ENCODE assay signal across 9 cellular contexts in the genomic region with DNA sequence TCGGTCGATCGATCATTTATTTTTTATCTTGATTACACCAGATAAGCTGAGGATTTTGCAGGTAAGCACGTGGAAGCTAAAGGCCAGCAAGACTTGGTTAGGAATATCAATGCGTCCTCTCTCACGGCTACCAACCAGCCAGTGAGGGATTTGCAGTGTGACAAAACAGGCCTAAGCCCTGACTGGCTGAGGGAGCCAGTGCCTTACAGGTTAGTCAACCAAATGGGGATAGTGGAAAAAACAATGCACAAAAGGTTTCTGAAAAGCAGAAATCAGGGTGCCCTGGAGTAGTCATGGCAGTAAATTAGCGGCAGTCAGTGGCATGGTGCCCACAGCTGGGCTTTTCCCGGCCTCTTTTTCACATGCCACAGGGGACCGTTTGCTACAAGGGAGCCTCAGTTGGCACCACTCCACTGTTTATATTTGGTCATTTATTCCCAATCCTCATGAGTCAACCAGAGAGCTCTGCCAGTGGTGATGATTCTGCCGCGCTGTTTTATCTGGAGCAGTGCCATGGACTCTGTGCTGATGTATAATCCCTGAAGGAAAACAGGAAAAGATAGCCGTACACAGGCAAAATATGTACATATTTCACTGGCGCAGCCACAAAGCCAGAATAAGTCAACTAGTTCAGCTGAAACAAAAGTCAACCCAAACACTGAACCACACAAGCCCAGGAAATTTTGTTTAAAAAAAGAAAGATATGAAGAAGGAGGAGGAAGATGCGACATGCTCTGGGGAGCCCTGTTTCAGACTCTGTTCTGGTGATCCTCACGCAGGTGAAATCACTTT.
DNase-seq lines count a peak whose midpoint lies in the region; ATAC-seq and TF ChIP-seq lines count a peak whose summit lies in the region.
"Had no signal": no experiment of that assay in that cellular context is flagged by ENCODE, and none has a peak within 500 bp of the region (broad histone marks: within the 10 kb centered on the region; RNA-seq: fewer than 3 reads in every experiment).

No MANE protein-coding gene starts in this region.

- peaks cover 13% of the 10 kb centered on the region for H3K4me1 ChIP-seq in A673 (ENCODE audit: insufficient read depth, low read length, poor library complexity, severe bottlenecking)

- intact Hi-C loops in A673 (cut with micrococcal nuclease; ENCODE audit: unreplicated experiment), result no loop called here
- intact Hi-C loops in CD4-positive, alpha-beta T cell (cut with DNase I, micrococcal nuclease), result loop anchor here in 1 of 2 experiments (10.0 kb wide), 1 partner anchor 128 kb away; no protein-coding TSS in a partner anchor

- peaks cover 0 to 14% (median 4%) of the 10 kb centered on the region in 5 experiments for H3K9me3 Mint-ChIP-seq in brain
- no peaks in the 10 kb centered on the region for H3K9me3 Mint-ChIP-seq in CD4-positive, alpha-beta T cell
- H3K9me3 Mint-ChIP-seq: activated B cell treated with CpG ODN at 0.5 μM for 24 hours had no signal

- peak overlapping the region; percentile 47 to 85 (median 69) for H3K27ac Mint-ChIP-seq in brain
- no peak overlapping the region for H3K27ac Mint-ChIP-seq in CD4-positive, alpha-beta T cell
- H3K27ac Mint-ChIP-seq: activated B cell treated with CpG ODN at 0.5 μM for 24 hours had no signal

- no peak overlapping the region for H3K27ac ChIP-seq in A673 (ENCODE audit: low read depth, low read length, poor library complexity, severe bottlenecking)
- H3K27ac ChIP-seq in substantia nigra (ENCODE audit: low read depth, low read length, poor library complexity, severe bottlenecking), result peak overlapping the region; percentile 54
- H3K27ac ChIP-seq in CD4-positive, alpha-beta T cell (ENCODE audit: low read depth, low read length), result no peak overlapping the region

- no peak overlapping the region for H3K4me3 ChIP-seq in A673 (ENCODE audit: low read depth, low read length, poor library complexity, severe bottlenecking)
- H3K4me3 ChIP-seq in kidney epithelial cell (ENCODE audit: low read depth, low read length), result no peak overlapping the region

- peaks cover 9% of the 10 kb centered on the region for H3K27me3 Mint-ChIP-seq in brain
- H3K27me3 Mint-ChIP-seq in CD4-positive, alpha-beta T cell, result no peaks in the 10 kb centered on the region

- no TSS peak for BruUV-seq in A673 (replicated peaks; lab: Mats Ljungman, UMichigan)

- no peak for ATAC-seq in CD4-positive, alpha-beta T cell (ENCODE audit: poor library complexity)
- ATAC-seq in GM19328 (IDR thresholded peaks at IDR 0.05; ENCODE audit: unreplicated experiment) (no peak), GM19397 (IDR thresholded peaks at IDR 0.05; ENCODE audit: unreplicated experiment) (no peak)

- CTCF ChIA-PET in A673 (lab: Charles Lee), result no interaction called here
- CTCF ChIA-PET in CD4-positive, alpha-beta T cell (lab: Charles Lee), result no interaction called here

- H3K9me3 ChIP-seq in A673 (ENCODE audit: low read depth, low read length, poor library complexity, severe bottlenecking), result no peaks in the 10 kb centered on the region
- H3K9me3 ChIP-seq in CD4-positive, alpha-beta T cell (ENCODE audit: control insufficient read depth, low read length), result no peaks in the 10 kb centered on the region

- no peaks in the 10 kb centered on the region for H3K36me3 Mint-ChIP-seq in brain
- H3K36me3 Mint-ChIP-seq in CD4-positive, alpha-beta T cell (ENCODE audit: low read depth), result no peaks in the 10 kb centered on the region

- H3K4me1 Mint-ChIP-seq in brain, result peaks cover 52% of the 10 kb centered on the region
- no peaks in the 10 kb centered on the region for H3K4me1 Mint-ChIP-seq in CD4-positive, alpha-beta T cell (ENCODE audit: low read depth)

- H3K27me3 ChIP-seq in A673 (replicated peaks; ENCODE audit: insufficient read depth, low read depth, low read length, poor library complexity) (no peaks in the 10 kb centered on the region), kidney epithelial cell (ENCODE audit: control insufficient read depth, insufficient read depth, low read length) (peaks cover 12% of the 10 kb centered on the region)
- no peaks in the 10 kb centered on the region for H3K27me3 ChIP-seq in CD4-positive, alpha-beta T cell (ENCODE audit: control insufficient read depth, insufficient read depth, low read length)

- TF ChIP-seq CTCF in A673 (conservative IDR thresholded peaks at IDR 0.05; ENCODE audit: low read depth, low read length), result no peak
- no peak for TF ChIP-seq CTCF in brain (conservative IDR thresholded peaks at IDR 0.05)
- no peak for TF ChIP-seq CTCF in kidney epithelial cell (IDR thresholded peaks at IDR 0.05; ENCODE audit: insufficient read depth, low read length, poor library complexity, severe bottlenecking)
- TF ChIP-seq CTCF in CD4-positive, alpha-beta T cell (IDR thresholded peaks at IDR 0.05), result no peak

- POLR2A ChIA-PET in A673 (lab: Charles Lee; ENCODE audit: low non-redundant PET), result no interaction called here
- POLR2A ChIA-PET in CD4-positive, alpha-beta T cell (lab: Charles Lee), result no interaction called here

- no peaks in the 10 kb centered on the region for H3K36me3 ChIP-seq in A673 (ENCODE audit: insufficient read depth, low read length, poor library complexity, severe bottlenecking)
- no peaks in the 10 kb centered on the region for H3K36me3 ChIP-seq in kidney epithelial cell (ENCODE audit: control insufficient read depth, insufficient read depth, low read length)

- H3K4me3 Mint-ChIP-seq in brain, result peak overlapping the region in 3 of 5 experiments; percentile 56 to 65 (median 61)
- H3K4me3 Mint-ChIP-seq in CD4-positive, alpha-beta T cell, result no peak overlapping the region
- H3K4me3 Mint-ChIP-seq: activated B cell treated with CpG ODN at 0.5 μM for 24 hours had no signal

- DNase-seq in A673 (ENCODE audit: low spot score) (peak; percentile 76), NCI-H1092 (lab: John Stamatoyannopoulos, UW) (peak; percentile 98), kidney epithelial cell (ENCODE audit: low read depth) (peak; percentile 91), substantia nigra (lab: John Stamatoyannopoulos, UW) (peak in 43 of 49 donors; percentile 23 to 89 (median 54))
- no peak for DNase-seq in CD4-positive, alpha-beta T cell
- DNase-seq: activated B cell treated with CpG ODN at 0.5 μM for 24 hours had no signal

Comparison
In these comparisons a context has a peak if more than half of its experiments do, and no peak if none do; other contexts are left out.
1. DNase-seq: peak in A673 (single experiment), NCI-H1092 (single experiment), kidney epithelial cell (single experiment) and substantia nigra (43 of 49); none in CD4-positive, alpha-beta T cell (0 of 10).